22 cellular contexts compared by ENCODE assay signal in the genomic region with DNA sequence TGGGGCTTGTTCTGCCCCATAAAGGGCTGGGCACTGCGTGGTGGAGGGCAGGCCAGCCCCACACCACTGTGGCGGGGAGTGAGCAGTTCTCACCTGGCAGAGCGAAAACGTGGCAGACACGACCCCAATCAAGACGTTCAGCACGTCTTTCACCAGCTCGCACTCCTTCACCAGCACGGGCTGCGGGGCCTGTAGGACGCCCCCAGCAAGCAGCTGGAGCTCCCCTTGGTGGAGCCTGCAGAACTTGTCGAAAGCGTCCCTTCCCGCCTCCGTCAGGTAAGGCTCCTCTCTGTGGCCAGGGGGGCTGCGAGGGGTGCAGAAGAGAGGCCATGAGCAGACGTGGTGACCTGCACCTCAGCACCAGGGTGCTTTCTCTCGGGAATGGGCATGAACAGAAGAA.
"Had no signal": no experiment of that assay in that cellular context is flagged by ENCODE, and none has a peak within 500 bp of the region (broad histone marks: within the 10 kb centered on the region; RNA-seq: fewer than 3 reads in every experiment).

No MANE protein-coding gene starts in this region.

- DNase-seq: Kasumi-1, MM.1S, NCI-H1092 treated with DMSO at 0.1 percent for 48 hours, NCI-H1436, NCI-H187, NCI-H2029, NCI-H2081 treated with DMSO at 0.1 percent for 48 hours, NCI-H2171, NCI-H226, NCI-H446, NCI-H510A, NCI-H524 treated with DMSO at 0.1 percent for 48 hours, NCI-H69, NCI-H774, RPMI8226, SHP77, SJCRH30 had no signal

- ATAC-seq: HepG2, K562, SK-N-SH treated with all-trans-retinoic acid at 6 μM for 48 hours had no signal

- H3K9me3 Mint-ChIP-seq: IgD-negative memory B cell had no signal

- H3K27ac ChIP-seq: KMS-11, SJCRH30 had no signal

- H3K9ac ChIP-seq: KMS-11 had no signal

- H3K9me3 ChIP-seq: SJCRH30 had no signal

- H3K4me3 ChIP-seq: K562, SJCRH30 had no signal

- H3K4me1 ChIP-seq: SJCRH30 had no signal

- H3K27me3 ChIP-seq: SJCRH30 had no signal

- H3K4me2 ChIP-seq: KMS-11 had no signal

- H3K27me3 Mint-ChIP-seq: IgD-negative memory B cell had no signal
